17 cellular contexts compared by ENCODE assay signal in the genomic region with DNA sequence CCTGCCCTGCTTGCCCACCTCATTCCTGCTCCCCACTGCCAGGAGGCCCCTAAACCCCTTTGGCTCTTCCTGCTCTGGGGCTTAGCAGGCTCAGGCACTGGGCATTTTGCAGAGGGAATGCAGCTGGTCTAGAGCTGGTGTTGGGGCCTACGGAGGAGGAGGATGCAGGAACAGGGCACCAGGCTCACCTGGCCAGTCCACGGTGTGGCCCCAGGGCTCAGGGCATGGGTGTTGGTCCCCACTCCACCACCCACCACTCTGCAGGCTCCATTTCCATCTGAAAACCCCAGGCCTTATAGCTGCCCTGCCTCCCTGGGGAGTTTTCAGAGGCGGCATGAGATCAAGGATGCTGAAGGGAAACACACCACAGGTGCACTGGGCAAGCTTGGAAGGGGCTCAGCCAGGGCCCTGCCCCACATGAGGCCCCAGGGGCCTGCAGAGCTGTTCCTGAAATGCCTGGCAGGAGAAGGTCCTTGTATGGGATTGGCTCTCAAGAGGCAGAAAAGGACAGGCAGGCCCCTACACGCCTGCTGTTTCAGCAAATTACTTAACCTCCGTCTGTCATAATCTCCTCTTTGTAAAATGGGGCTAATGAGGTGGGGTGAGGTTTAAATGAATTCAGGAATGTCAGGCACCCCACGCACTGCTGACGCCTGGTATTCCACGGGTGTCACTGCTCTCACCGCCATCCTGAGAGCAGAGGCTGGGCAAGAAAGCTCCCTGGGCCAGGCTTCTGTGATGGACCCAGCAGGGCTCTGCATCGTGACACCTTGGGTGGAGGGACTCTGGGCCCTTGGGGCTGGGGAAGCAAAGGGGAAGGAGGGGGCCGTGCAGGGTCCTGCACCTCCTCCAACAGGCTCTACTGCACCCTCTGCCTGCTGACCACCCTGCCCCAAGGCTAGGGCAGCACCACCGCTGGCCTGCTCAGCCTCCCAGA. TPM values are rescaled to one million over a fixed set of nuclear protein-coding genes. Genes with fewer than 3 reads are reported as not detected.
DNase-seq lines count a peak whose midpoint lies in the region; ATAC-seq and TF ChIP-seq lines count a peak whose summit lies in the region.
"Had no signal": no experiment of that assay in that cellular context is flagged by ENCODE, and none has a peak within 500 bp of the region (broad histone marks: within the 10 kb centered on the region; RNA-seq: fewer than 3 reads in every experiment).

No MANE protein-coding gene starts in this region.

- no peaks in the 10 kb centered on the region for H3K36me3 ChIP-seq in mucosa of descending colon (ENCODE audit: low read depth)
- H3K36me3 ChIP-seq in tibial artery = no peaks in the 10 kb centered on the region
- H3K36me3 ChIP-seq: brain microvascular endothelial cell had no signal

- H3K4me3 ChIP-seq in mucosa of descending colon = no peak overlapping the region
- H3K4me3 ChIP-seq in tibial artery = no peak overlapping the region

- intact Hi-C loops in mucosa of descending colon (cut with DNase I, micrococcal nuclease) = no loop called here
- intact Hi-C loops in tibial artery (cut with DNase I; ENCODE audit: low total_unique reads) = no loop called here

- DNase-seq in DMS 273 (lab: John Stamatoyannopoulos, UW; ENCODE audit: unreplicated experiment) (peak; percentile 87), HPDE6-E6E7 (ENCODE audit: extremely low spot score) (peak; percentile 79), SHP77 treated with DMSO at 0.1 percent for 48 hours (lab: John Stamatoyannopoulos, UW) (peak; percentile 27), mucosa of descending colon (no peak), tibial artery (no peak), dermis blood vessel endothelial cell (no peak), activated gamma-delta T cell treated with Interleukin-2 at 50 U/mL for 16 hours (no peak)
- DNase-seq: activated CD4-positive, alpha-beta T cell treated with anti-CD3 and anti-CD28 coated beads, Interleukin-2, amount 10 ng/mL, durations not matched to agents 24 days and 14 days; activated gamma-delta T cell; brain microvascular endothelial cell; mesenchymal stem cell; PC-3; stimulated activated CD4-positive, alpha-beta T cell treated with anti-CD3 and anti-CD28 coated beads, Interleukin-1b, Interleukin-23, amount 100 ng/mL, for 48 hours; T-helper 1 cell had no signal

- H3K27ac ChIP-seq in tibial artery = no peak overlapping the region
- H3K27ac ChIP-seq: brain microvascular endothelial cell, C4-2B had no signal

- peak; percentile 10 for ATAC-seq in mucosa of descending colon
- no peak for ATAC-seq in HG03378 (IDR thresholded peaks at IDR 0.05; ENCODE audit: unreplicated experiment)
- ATAC-seq: PC-3 had no signal

- no peaks in the 10 kb centered on the region for H3K9me3 ChIP-seq in mucosa of descending colon
- no peaks in the 10 kb centered on the region for H3K9me3 ChIP-seq in tibial artery

- H3K27me3 ChIP-seq in tibial artery = no peaks in the 10 kb centered on the region
- H3K27me3 ChIP-seq: brain microvascular endothelial cell had no signal

- TF ChIP-seq CTCF in mucosa of descending colon (IDR thresholded peaks at IDR 0.05) (no peak), tibial artery (IDR thresholded peaks at IDR 0.05) (no peak)

- no peaks in the 10 kb centered on the region for H3K4me1 ChIP-seq in mucosa of descending colon (ENCODE audit: low read depth)
- H3K4me1 ChIP-seq in tibial artery = peaks cover 0 to 18% (median 10%) of the 10 kb centered on the region in 4 donors

RNA-seq across cellular contexts. Expression of a gene that starts 9.3 kb away (rescaled TPM):
- total RNA-seq in mucosa of descending colon = under 1 TPM; 0.28 to 0.65 (median 0.38) TPM
- total RNA-seq in dermis blood vessel endothelial cell = not detected in 2 replicates
- total RNA-seq: activated CD4-positive, alpha-beta T cell treated with anti-CD3 and anti-CD28 coated beads, Interleukin-2, amount 10 ng/mL, durations not matched to agents 24 days and 14 days; epithelial cell of proximal tubule; PC-3 had no signal

RNA-seq across cellular contexts. Expression of a gene that starts 41.0 kb away (rescaled TPM):
- 1 to 10 TPM in 2 of 3 donors, under 1 TPM in 1; 0.60 to 5.9 (median 3.1) TPM for total RNA-seq in mucosa of descending colon
- total RNA-seq in dermis blood vessel endothelial cell = 0.85 and 0.93 TPM in 2 replicates
- total RNA-seq: activated CD4-positive, alpha-beta T cell treated with anti-CD3 and anti-CD28 coated beads, Interleukin-2, amount 10 ng/mL, durations not matched to agents 24 days and 14 days had no signal

RNA-seq across cellular contexts. Expression of a gene that starts 58.5 kb away (rescaled TPM):
- 100 to 1,000 TPM in 1 of 3 donors, 10 to 100 TPM in 2; 93.8 to 129 (median 98.1) TPM for total RNA-seq in mucosa of descending colon
- total RNA-seq in dermis blood vessel endothelial cell = 82.3 and 149 TPM in 2 replicates

Comparison
In these comparisons a context has a peak if more than half of its experiments do, and no peak if none do; other contexts are left out.
1. DNase-seq: peak in DMS 273 (single experiment), HPDE6-E6E7 (single experiment) and SHP77 treated with DMSO at 0.1 percent for 48 hours (single experiment); none in mucosa of descending colon (0 of 3), tibial artery (0 of 2), dermis blood vessel endothelial cell (single experiment) and activated gamma-delta T cell treated with Interleukin-2 at 50 U/mL for 16 hours (single experiment).